ENCODE assay signal across 28 cellular contexts in the genomic region with DNA sequence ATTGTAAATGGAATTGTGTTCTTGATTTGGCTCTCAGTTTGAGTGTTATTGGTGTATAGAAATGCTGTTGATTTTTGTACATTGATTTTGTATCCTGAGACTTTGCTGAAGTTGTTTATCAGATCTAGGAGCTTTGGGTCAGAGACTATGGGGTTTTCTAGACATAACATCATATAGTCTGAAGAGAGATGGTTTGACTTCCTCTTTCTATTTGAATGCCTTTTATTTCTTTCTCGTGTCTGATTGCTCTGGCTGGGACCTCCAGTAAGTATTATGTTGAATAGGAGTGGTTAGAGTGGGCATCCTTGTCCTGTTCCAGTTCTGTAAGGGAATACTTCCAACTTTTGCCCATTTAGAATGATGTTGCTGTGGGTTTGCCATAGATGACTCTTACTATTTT. TPM values are rescaled to one million over a fixed set of nuclear protein-coding genes. Genes with fewer than 3 reads are reported as not detected.
"Had no signal": no experiment of that assay in that cellular context is flagged by ENCODE, and none has a peak within 500 bp of the region (broad histone marks: within the 10 kb centered on the region; RNA-seq: fewer than 3 reads in every experiment).

No MANE protein-coding gene starts in this region.

- ATAC-seq: esophagus mucosa; heart left ventricle; left colon; left ventricle myocardium superior; naive thymus-derived CD4-positive, alpha-beta T cell; right lobe of liver had no signal

- H3K4me3 Mint-ChIP-seq: naive thymus-derived CD4-positive, alpha-beta T cell; nephron progenitor cell had no signal

- H3K27ac Mint-ChIP-seq: nephron progenitor cell had no signal

- H3K27ac ChIP-seq: dorsolateral prefrontal cortex, heart left ventricle, parathyroid adenoma, prostate gland, right lobe of liver, stomach, thoracic aorta, transverse colon had no signal

- H3K9me3 ChIP-seq: heart left ventricle, prostate gland, right lobe of liver, stomach, thoracic aorta, transverse colon had no signal

- H3K4me3 ChIP-seq: dorsolateral prefrontal cortex, heart left ventricle, lung, prostate gland, right lobe of liver, stomach, thoracic aorta, transverse colon had no signal

- H3K36me3 ChIP-seq: prostate gland, thoracic aorta had no signal

- H3K4me1 ChIP-seq: heart left ventricle, parathyroid adenoma, prostate gland, right lobe of liver, stomach, transverse colon had no signal

- H3K79me2 ChIP-seq: parathyroid adenoma had no signal

- H3K9ac ChIP-seq: parathyroid adenoma had no signal

- H3K27me3 ChIP-seq: dorsolateral prefrontal cortex, heart left ventricle, right lobe of liver, stomach, transverse colon had no signal

- FAIRE-seq: endometrium, frontal cortex had no signal

- H3K4me1 Mint-ChIP-seq: naive thymus-derived CD4-positive, alpha-beta T cell; nephron progenitor cell had no signal

- H2AFZ ChIP-seq: parathyroid adenoma had no signal

- DNase-seq: cortex of kidney; dorsolateral prefrontal cortex; effector CD8-positive, alpha-beta T cell; heart left ventricle; hippocampal formation; left colon; left ventricle myocardium superior; mesendoderm; naive thymus-derived CD4-positive, alpha-beta T cell; nephron progenitor cell; retina; right lobe of liver; stimulated activated CD4-positive, alpha-beta T cell treated with anti-CD3 and anti-CD28 coated beads, Interleukin-15, amount 100 ng/mL, for 24 hours; stimulated activated CD4-positive, alpha-beta T cell treated with anti-CD3 and anti-CD28 coated beads, Interleukin-1b, Interleukin-23, amount 100 ng/mL, for 48 hours; stimulated activated CD4-positive, alpha-beta T cell treated with anti-CD3 and anti-CD28 coated beads, Interleukin-4, amount 100 ng/mL, for 24 hours; stimulated activated naive CD4-positive, alpha-beta T cell; stomach; substantia nigra; transverse colon had no signal

RNA-seq across cellular contexts. Expression of a gene that starts 39.1 kb away (rescaled TPM):
- total RNA-seq: glomerular endothelial cell; kidney epithelial cell; naive thymus-derived CD4-positive, alpha-beta T cell had no signal
- polyA plus RNA-seq: naive thymus-derived CD4-positive, alpha-beta T cell had no signal
